ENCODE assay signal across 8 cellular contexts in the genomic region with DNA sequence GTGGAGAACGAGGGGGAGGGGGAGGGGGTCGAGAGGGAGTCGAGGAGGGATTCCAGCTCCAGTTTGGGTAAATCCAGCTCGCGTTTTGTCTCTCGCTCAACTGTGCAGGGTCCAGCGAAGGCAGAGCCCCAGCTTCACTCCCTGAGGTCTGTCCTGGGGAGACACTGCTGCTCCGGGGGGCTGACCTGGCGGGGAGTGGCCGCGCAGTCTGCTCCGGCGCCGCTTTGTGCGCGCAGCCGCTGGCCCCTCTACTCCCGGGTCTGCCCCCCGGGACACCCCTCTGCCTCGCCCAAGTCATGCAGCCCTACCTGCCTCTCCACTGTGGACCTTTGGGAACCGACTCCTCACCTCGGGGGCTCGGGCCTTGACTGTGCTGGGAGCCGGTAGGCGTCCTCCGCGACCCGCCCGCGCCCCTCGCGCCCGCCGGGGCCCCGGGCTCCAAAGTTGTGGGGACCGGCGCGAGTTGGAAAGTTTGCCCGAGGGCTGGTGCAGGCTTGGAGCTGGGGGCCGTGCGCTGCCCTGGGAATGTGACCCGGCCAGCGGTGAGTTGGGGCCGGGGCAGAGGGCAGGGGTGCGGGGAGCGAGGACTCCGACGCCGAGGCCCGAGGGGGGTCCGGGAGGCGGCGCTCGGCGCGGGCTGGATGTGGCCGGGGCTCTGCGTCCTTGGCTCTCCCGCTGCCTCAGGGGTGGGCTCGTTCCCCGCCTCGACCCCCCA. TPM values are rescaled to one million over a fixed set of nuclear protein-coding genes. Genes with fewer than 3 reads are reported as not detected.
DNase-seq lines count a peak whose midpoint lies in the region; ATAC-seq and TF ChIP-seq lines count a peak whose summit lies in the region.

TET1 (plus strand) TSS at position 137 of the 715 bp plus-strand sequence. CDS start 12,002 bp downstream, outside the sequence.

- H3K27ac ChIP-seq in right cardiac atrium (ENCODE audit: low read length) = no peak within 1 kb of the TSS
- H3K27ac ChIP-seq in prostate gland = peak within 1 kb of the TSS; percentile 20 to 57

- ATAC-seq in right cardiac atrium (peak; percentile 78 to 80), GM18873 (IDR thresholded peaks at IDR 0.05; ENCODE audit: low FRiP score, unreplicated experiment) (no peak), HG02981 (IDR thresholded peaks at IDR 0.05; ENCODE audit: unreplicated experiment) (no peak)

- peak; percentile 77 for DNase-seq in AG08396 (ENCODE audit: low spot score)
- peak; percentile 62 for DNase-seq in GM13976 (ENCODE audit: low spot score)
- peak; percentile 71 to 82 for DNase-seq in NCI-H526 (lab: John Stamatoyannopoulos, UW)
- DNase-seq in adipocyte (ENCODE audit: low read depth) = peak; percentile 79
- DNase-seq in right cardiac atrium = peak; percentile 46 to 78 (median 73)
- DNase-seq in prostate gland (ENCODE audit: low spot score) = no peak

- in situ Hi-C loops in GM13976 (cut with MboI; ENCODE audit: low sequenced_read_pairs, unreplicated experiment) = no loop called here

- under 1% methylated on average over 62 of the region's 62 CpGs for WGBS in right cardiac atrium
- WGBS in prostate gland = under 1% methylated on average over 62 of the region's 62 CpGs

- peaks cover 25% of the 10 kb centered on the region for H3K4me1 ChIP-seq in adipocyte (ENCODE audit: control insufficient read depth, insufficient read depth, low read length)
- no peaks in the 10 kb centered on the region for H3K4me1 ChIP-seq in right cardiac atrium (ENCODE audit: control insufficient read depth, insufficient read depth, low read length)
- no peaks in the 10 kb centered on the region for H3K4me1 ChIP-seq in prostate gland (replicated peaks)

- H3K9me3 ChIP-seq in adipocyte (ENCODE audit: control insufficient read depth, low read length) = no peaks in the 10 kb centered on the region
- no peaks in the 10 kb centered on the region for H3K9me3 ChIP-seq in right cardiac atrium (ENCODE audit: control insufficient read depth, low read length)
- H3K9me3 ChIP-seq in prostate gland = no peaks in the 10 kb centered on the region

- peak; percentile 30 for TF ChIP-seq POLR2A in prostate gland (IDR thresholded peaks at IDR 0.05)

- TF ChIP-seq CTCF in GM13976 (IDR thresholded peaks at IDR 0.05; ENCODE audit: borderline replicate concordance, control extremely low read depth, extremely low read depth, insufficient read depth, missing control alignments) (no peak), prostate gland (IDR thresholded peaks at IDR 0.05) (no peak)

- H3K27me3 ChIP-seq in adipocyte (replicated peaks; ENCODE audit: control insufficient read depth, insufficient read depth, low read length) (no peaks in the 10 kb centered on the region), right cardiac atrium (ENCODE audit: control insufficient read depth, insufficient read depth) (no peaks in the 10 kb centered on the region), prostate gland (replicated peaks; ENCODE audit: insufficient read depth) (no peaks in the 10 kb centered on the region)

- H3K4me3 ChIP-seq in adipocyte (ENCODE audit: low read length) (peak within 1 kb of the TSS; percentile 91), right cardiac atrium (ENCODE audit: low read length) (peak within 1 kb of the TSS; percentile 83), prostate gland (peak within 1 kb of the TSS; percentile 79 to 81)

- intact Hi-C loops in right cardiac atrium (cut with DNase I) = no loop called here
- intact Hi-C loops in prostate gland (cut with DNase I) = loop anchor here (5.0 kb wide), 2 partner anchors 37 to 337 kb away; no protein-coding TSS in a partner anchor

- peak within 1 kb of the TSS; percentile 91 for H3K9ac ChIP-seq in adipocyte (ENCODE audit: low read length)

- no peaks in the 10 kb centered on the region for H3K36me3 ChIP-seq in adipocyte (ENCODE audit: control insufficient read depth, insufficient read depth, low read length, severe bottlenecking)
- H3K36me3 ChIP-seq in prostate gland = no peaks in the 10 kb centered on the region

RNA-seq across cellular contexts. Expression of gene TET1, which starts in this region (rescaled TPM):
- total RNA-seq in right cardiac atrium (1 to 10 TPM; 2.8 to 5.2 (median 4.5) TPM), prostate gland (1 to 10 TPM; 5.1 to 6.0 TPM)
- 0.32 TPM for polyA plus RNA-seq in right cardiac atrium

Comparison
In these comparisons a context has a peak if more than half of its experiments do, and no peak if none do; other contexts are left out.
1. ATAC-seq: peak in right cardiac atrium (2 of 2); none in GM18873 (single experiment) and HG02981 (single experiment).
2. Peak in every context shown above with its lines, with median percentiles within 50 percentile points of each other: H3K4me3 ChIP-seq.